In the genomic region with DNA sequence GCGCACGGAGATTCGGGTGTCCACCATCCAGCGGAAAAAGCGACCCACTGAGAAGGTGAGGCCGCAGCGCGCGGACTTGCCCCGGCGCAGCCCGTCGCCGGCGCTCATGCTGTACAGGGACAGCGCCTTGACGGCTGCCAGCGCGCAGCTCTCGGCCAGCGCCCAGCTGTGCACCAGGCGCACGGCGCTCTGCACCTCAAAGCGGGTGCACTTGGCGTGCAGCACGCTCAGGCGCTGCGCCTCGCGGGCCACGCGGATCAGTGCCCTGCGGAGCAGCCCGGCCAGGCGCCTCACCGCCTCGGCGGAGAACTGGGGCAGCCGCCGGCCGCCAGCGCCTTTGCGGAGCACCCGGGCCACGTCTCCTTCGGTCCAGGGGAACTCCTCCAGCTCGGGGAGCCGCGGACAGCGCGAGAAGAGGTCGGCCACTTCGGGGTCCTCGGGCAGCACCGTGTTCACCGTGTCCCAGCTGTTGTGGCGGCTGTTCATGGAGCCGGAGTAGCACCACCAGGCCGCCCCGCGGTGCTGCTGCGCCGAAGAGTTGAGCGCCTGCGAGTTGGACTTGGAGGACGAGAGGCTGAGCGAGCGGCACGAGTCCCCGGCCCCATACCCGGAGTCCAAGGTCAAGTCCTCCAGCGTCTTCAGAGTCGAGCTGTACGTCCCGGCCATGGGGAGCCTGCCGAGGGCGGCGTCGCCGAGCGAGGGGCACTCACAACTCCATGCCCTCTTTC, we compare ENCODE assay signal across 8 cellular contexts. TPM values are rescaled to one million over a fixed set of nuclear protein-coding genes. Genes with fewer than 3 reads are reported as not detected.
A peak's percentile ranks its signal among the peaks of the same experiment; 100 is the strongest.
DNase-seq lines count a peak whose midpoint lies in the region; ATAC-seq, FAIRE-seq and TF ChIP-seq lines count a peak whose summit lies in the region.

No MANE protein-coding gene starts in this region.

- FAIRE-seq in D721Med (lab: Jason Lieb, UNC): no peak

- H3K4me3 ChIP-seq in NT2/D1 (ENCODE audit: insufficient read length, low read depth) (peak overlapping the region; percentile 57), suprapubic skin (peak overlapping the region; percentile 66)

- H3K9me3 ChIP-seq in NT2/D1 (ENCODE audit: insufficient read depth, low read length) (no peaks in the 10 kb centered on the region), suprapubic skin (no peaks in the 10 kb centered on the region)

- peak overlapping the region; percentile 96 for H3K4me3 Mint-ChIP-seq in natural killer cell

- TF ChIP-seq CTCF in natural killer cell (IDR thresholded peaks at IDR 0.05): no peak
- TF ChIP-seq CTCF in suprapubic skin (IDR thresholded peaks at IDR 0.05): no peak
- TF ChIP-seq CTCF in D721Med (IDR thresholded peaks at IDR 0.05; ENCODE audit: insufficient read depth, missing control alignments): no peak

- peak overlapping the region; percentile 90 for H3K9ac ChIP-seq in NT2/D1 (ENCODE audit: insufficient read length, low read depth)

- no peak for TF ChIP-seq POLR2A in suprapubic skin (IDR thresholded peaks at IDR 0.05)

- 2% methylated on average over 24 of the region's 82 CpGs for WGBS in suprapubic skin

- no peaks in the 10 kb centered on the region for H3K9me3 Mint-ChIP-seq in natural killer cell

- peak overlapping the region; percentile 77 for H3K27ac ChIP-seq in suprapubic skin

- peaks cover 18% of the 10 kb centered on the region for H3K27me3 ChIP-seq in NT2/D1 (ENCODE audit: insufficient read depth, insufficient read length)
- peaks cover 12% of the 10 kb centered on the region for H3K27me3 ChIP-seq in suprapubic skin

- no peak for TF ChIP-seq EP300 in suprapubic skin (IDR thresholded peaks at IDR 0.05)

- intact Hi-C loops in natural killer cell (cut with micrococcal nuclease): loop anchor here (5.0 kb wide), 1 partner anchor 305 kb away; a partner anchor contains a TSS

- peaks cover 28 to 43% of the 10 kb centered on the region in 2 donors for H3K4me1 Mint-ChIP-seq in natural killer cell

- DNase-seq in ELR (ENCODE audit: low read depth) (peak; percentile 71), NT2/D1 (ENCODE audit: low read depth, low spot score) (no peak), fibroblast of peridontal ligament (ENCODE audit: extremely low read depth) (peak; percentile 50), natural killer cell (peak; percentile 45), suprapubic skin (ENCODE audit: low spot score in 2 of 2) (peak; percentile 82 to 88), D721Med (ENCODE audit: insufficient read length, low spot score) (no peak)
- peak; percentile 8 to 26 for DNase-seq in activated T-helper 1 cell treated with anti-CD3 and anti-CD28 coated beads, Interleukin-2, amount 50 U/mL, for 16 hours (ENCODE audit: low read depth in 1 of 2, low spot score in 1 of 2)

- no peaks in the 10 kb centered on the region for H3K36me3 Mint-ChIP-seq in natural killer cell

- H3K27me3 Mint-ChIP-seq in natural killer cell (ENCODE audit: low read depth in 2 of 2): peaks cover 36 to 62% of the 10 kb centered on the region in 2 donors

- H3K4me1 ChIP-seq in NT2/D1 (ENCODE audit: insufficient read depth, insufficient read length) (no peaks in the 10 kb centered on the region), suprapubic skin (peaks cover 35% of the 10 kb centered on the region)

- peak overlapping the region in 1 of 2 donors; percentile 66 for H3K27ac Mint-ChIP-seq in natural killer cell

- peak; percentile 22 for ATAC-seq in HG02642 (IDR thresholded peaks at IDR 0.05; ENCODE audit: poor library complexity, unreplicated experiment)
- peak; percentile 11 to 30 (median 23) for ATAC-seq in natural killer cell

- H3K36me3 ChIP-seq in NT2/D1 (ENCODE audit: insufficient read depth, insufficient read length, low read length) (peaks cover 3% of the 10 kb centered on the region), suprapubic skin (no peaks in the 10 kb centered on the region)

RNA-seq across cellular contexts. Expression of a gene that starts 0.7 kb away (rescaled TPM):
- 1 to 10 TPM in 2 of 3 donors, under 1 TPM in 1; 0.65 to 1.7 (median 1.1) TPM for total RNA-seq in natural killer cell
- 10 to 100 TPM in 3 of 4 donors, 1 to 10 TPM in 1; 5.4 to 15.6 (median 12.8) TPM for total RNA-seq in suprapubic skin

Comparison
In these comparisons a context has a peak if more than half of its experiments do, and no peak if none do; other contexts are left out.
1. DNase-seq: peak in ELR (single experiment), activated T-helper 1 cell treated with anti-CD3 and anti-CD28 coated beads, Interleukin-2, amount 50 U/mL, for 16 hours (2 of 2), fibroblast of peridontal ligament (single experiment), natural killer cell (single experiment) and suprapubic skin (2 of 2); none in NT2/D1 (single experiment) and D721Med (single experiment).